In the genomic region with DNA sequence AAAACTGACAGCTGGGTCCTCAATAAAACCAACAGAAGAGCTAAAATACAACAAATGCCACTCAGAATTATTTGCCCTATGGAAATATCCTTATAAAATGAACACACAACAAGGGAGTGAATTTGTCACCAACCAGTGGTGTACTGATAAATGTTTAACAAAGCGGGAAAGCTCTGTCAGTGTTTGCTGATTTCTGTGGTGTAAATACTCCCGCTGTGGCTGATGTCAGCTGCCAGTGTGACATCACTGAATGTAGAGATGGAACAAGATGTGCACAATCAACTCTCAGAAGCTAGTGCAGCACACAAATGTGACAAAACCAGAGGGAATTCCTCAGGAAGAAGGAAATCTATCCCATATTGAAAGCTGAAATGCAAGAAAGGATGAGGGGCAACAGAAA, we compare ENCODE assay signal across 17 cellular contexts. TPM values are rescaled to one million over a fixed set of nuclear protein-coding genes. Genes with fewer than 3 reads are reported as not detected.
DNase-seq lines count a peak whose midpoint lies in the region; ATAC-seq and TF ChIP-seq lines count a peak whose summit lies in the region.
"Had no signal": no experiment of that assay in that cellular context is flagged by ENCODE, and none has a peak within 500 bp of the region (broad histone marks: within the 10 kb centered on the region; RNA-seq: fewer than 3 reads in every experiment).

No MANE protein-coding gene starts in this region.

- no peak overlapping the region for H3K4me3 Mint-ChIP-seq in activated CD4-positive, alpha-beta T cell treated with anti-CD3 and anti-CD28 coated beads, Interleukin-2, amount 10 ng/mL, durations not matched to agents 24 days and 14 days
- H3K4me3 Mint-ChIP-seq in HFFc6: no peak overlapping the region

- DNase-seq in activated CD4-positive, alpha-beta T cell treated with anti-CD3 and anti-CD28 coated beads, Interleukin-2, amount 10 ng/mL, durations not matched to agents 24 days and 14 days: no peak
- no peak for DNase-seq in activated CD4-positive, alpha-beta T cell treated with anti-CD3 and anti-CD28 coated beads, Interleukin-2, amount 50 U/mL, for 4 hours
- DNase-seq in HFFc6 (no peak), fibroblast of mammary gland (ENCODE audit: low read depth) (peak; percentile 11), ACHN (no peak), RWPE1 (ENCODE audit: low spot score) (no peak)
- DNase-seq: 8988T, HCEC 1CT, KBM-7, NCI-H1048, NCI-H1694, NCI-H2029 treated with DMSO at 0.1 percent for 48 hours, NCI-H526 treated with DMSO at 0.1 percent for 48 hours, SIG-M5 had no signal

- in situ Hi-C loops in ACHN (cut with HindIII; ENCODE audit: low pct_ligation_motif_present, low pct_unique_long_range_greater_than_20kb, low sequenced_read_pairs): no loop called here

- H3K9me3 Mint-ChIP-seq in activated CD4-positive, alpha-beta T cell treated with anti-CD3 and anti-CD28 coated beads, Interleukin-2, amount 10 ng/mL, durations not matched to agents 24 days and 14 days: no peaks in the 10 kb centered on the region
- H3K9me3 Mint-ChIP-seq in HFFc6: no peaks in the 10 kb centered on the region

- CTCF ChIA-PET in RWPE1 (lab: Yijun Ruan, JAX): no interaction called here

- POLR2A ChIA-PET in RWPE1 (lab: Yijun Ruan, JAX; ENCODE audit: low non-redundant PET): no interaction called here

- peak overlapping the region; percentile 74 for H3K27ac Mint-ChIP-seq in activated CD4-positive, alpha-beta T cell treated with anti-CD3 and anti-CD28 coated beads, Interleukin-2, amount 10 ng/mL, durations not matched to agents 24 days and 14 days
- peak overlapping the region; percentile 39; the same call in 1 of the 2 replicates for H3K27ac Mint-ChIP-seq in HFFc6

- no peaks in the 10 kb centered on the region for H3K27me3 Mint-ChIP-seq in activated CD4-positive, alpha-beta T cell treated with anti-CD3 and anti-CD28 coated beads, Interleukin-2, amount 10 ng/mL, durations not matched to agents 24 days and 14 days
- H3K27me3 Mint-ChIP-seq in HFFc6 (ENCODE audit: insufficient read depth): peaks cover under 1% of the 10 kb centered on the region

- no peak for ATAC-seq in GM18511 (IDR thresholded peaks at IDR 0.05; ENCODE audit: unreplicated experiment)
- ATAC-seq: Panc1 had no signal

- H3K4me1 Mint-ChIP-seq in activated CD4-positive, alpha-beta T cell treated with anti-CD3 and anti-CD28 coated beads, Interleukin-2, amount 10 ng/mL, durations not matched to agents 24 days and 14 days: peaks cover 28% of the 10 kb centered on the region
- H3K4me1 Mint-ChIP-seq in HFFc6 (ENCODE audit: low read depth): peaks cover 37% of the 10 kb centered on the region

- no peak overlapping the region for H3K27ac ChIP-seq in RWPE1
- H3K27ac ChIP-seq: SK-N-MC had no signal

- intact Hi-C loops in activated CD4-positive, alpha-beta T cell treated with anti-CD3 and anti-CD28 coated beads, Interleukin-2, amount 10 ng/mL, durations not matched to agents 24 days and 14 days (cut with micrococcal nuclease): loop anchor here (1.0 kb wide), 1 partner anchor 9 kb away; no protein-coding TSS in a partner anchor

- H3K4me3 ChIP-seq in fibroblast of mammary gland (ENCODE audit: control insufficient read depth, low read depth, low read length): no peak overlapping the region
- H3K4me3 ChIP-seq: SK-N-MC had no signal

- peaks cover 5% of the 10 kb centered on the region for H3K36me3 Mint-ChIP-seq in activated CD4-positive, alpha-beta T cell treated with anti-CD3 and anti-CD28 coated beads, Interleukin-2, amount 10 ng/mL, durations not matched to agents 24 days and 14 days (ENCODE audit: low read depth)
- no peaks in the 10 kb centered on the region for H3K36me3 Mint-ChIP-seq in HFFc6 (ENCODE audit: low read depth)

- TF ChIP-seq CTCF in HFFc6 (IDR thresholded peaks at IDR 0.05) (no peak), fibroblast of mammary gland (conservative IDR thresholded peaks at IDR 0.05; ENCODE audit: control insufficient read depth, insufficient read depth, low read depth, low read length) (no peak), RWPE1 (conservative IDR thresholded peaks at IDR 0.05; ENCODE audit: low read depth) (no peak)

RNA-seq across cellular contexts. Expression of a gene that starts 51.8 kb away (rescaled TPM):
- 63.3 and 66.9 TPM in 2 replicates for total RNA-seq in activated CD4-positive, alpha-beta T cell treated with anti-CD3 and anti-CD28 coated beads, Interleukin-2, amount 10 ng/mL, durations not matched to agents 24 days and 14 days
- 10 to 100 TPM; 15.4 to 22.5 (median 20.6) TPM for total RNA-seq in HFFc6 (2021; fragmentation: NEBNext Ultra II Directional; extraction: Animal tissue kit (Norgen Biotek cat#: 25700))
